8 cellular contexts compared by ENCODE assay signal in the genomic region with DNA sequence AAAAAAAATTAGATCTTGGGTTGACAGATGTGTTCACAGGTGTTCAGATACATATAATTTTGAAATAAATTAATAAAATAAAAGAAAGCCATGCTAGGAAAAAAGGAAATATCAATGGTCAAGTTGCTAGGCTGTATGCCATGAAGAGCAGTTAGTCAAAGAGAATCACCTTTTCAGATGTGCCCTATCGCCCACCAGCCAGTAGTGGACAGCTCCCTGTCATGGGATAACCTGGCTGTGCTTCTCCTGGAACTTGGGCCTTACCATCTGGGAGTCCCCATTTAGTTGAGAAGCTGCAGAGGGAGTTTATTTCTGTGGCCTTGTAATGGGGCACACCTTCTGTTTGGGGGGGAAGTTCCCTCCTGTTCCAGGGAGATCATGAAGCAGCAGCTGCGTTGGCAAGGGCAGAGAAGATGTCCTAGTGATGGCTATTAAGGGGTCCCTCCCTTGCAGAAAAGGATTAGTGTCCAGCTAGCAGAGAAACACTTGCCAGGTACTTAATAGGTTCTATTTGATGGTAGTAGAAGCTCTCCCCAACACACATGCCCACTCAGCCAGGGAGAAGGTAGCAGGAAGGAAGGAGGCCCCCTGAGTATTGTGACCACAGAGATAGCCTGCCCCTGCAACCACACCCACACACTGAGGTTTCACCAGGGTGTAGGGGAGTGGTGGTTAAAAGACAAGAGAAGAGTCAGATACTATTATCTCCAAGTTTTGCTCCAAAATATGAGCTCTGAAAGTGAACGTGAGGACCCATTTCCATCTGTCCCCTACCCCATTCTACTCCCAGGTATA.
DNase-seq lines count a peak whose midpoint lies in the region; ATAC-seq and TF ChIP-seq lines count a peak whose summit lies in the region.

No MANE protein-coding gene starts in this region.

- no peaks in the 10 kb centered on the region; the same call in 1 of the 2 replicates for H3K27me3 ChIP-seq in IMR-90 (ENCODE audit: control insufficient read depth, insufficient read depth, low read length)

- ATAC-seq in GM18520 (IDR thresholded peaks at IDR 0.05; ENCODE audit: unreplicated experiment), result peak; percentile 32
- ATAC-seq in GM21723 (IDR thresholded peaks at IDR 0.05; ENCODE audit: unreplicated experiment), result peak; percentile 72
- no peak for ATAC-seq in IMR-90 (ENCODE audit: low read depth)

- no peak overlapping the region for H3K4me3 ChIP-seq in IMR-90 (ENCODE audit: insufficient read depth, low read depth, low read length)

- H3K14ac ChIP-seq in IMR-90 (replicated peaks; ENCODE audit: low read depth, low read length), result no peak overlapping the region

- H2AK9ac ChIP-seq in IMR-90 (replicated peaks; ENCODE audit: low read depth, low read length, poor library complexity), result peak overlapping the region; percentile 55

- no peak overlapping the region for H3K27ac ChIP-seq in IMR-90 (ENCODE audit: insufficient read depth, low read length)

- no peaks in the 10 kb centered on the region for H3K4me1 ChIP-seq in IMR-90 (ENCODE audit: control insufficient read depth, insufficient read depth, low read length)

- POLR2A ChIA-PET in IMR-90 (lab: Charles Lee; ENCODE audit: unreplicated experiment), result no interaction called here

- in situ Hi-C loops in IMR-90 (cut with MboI; ENCODE audit: low sequenced_read_pairs), result no loop called here
- in situ Hi-C loops in ACHN (cut with HindIII; ENCODE audit: low pct_ligation_motif_present, low pct_unique_long_range_greater_than_20kb, low sequenced_read_pairs), result no loop called here

- no peak overlapping the region for H2BK120ac ChIP-seq in IMR-90 (ENCODE audit: low read depth, low read length)

- H4K91ac ChIP-seq in IMR-90 (ENCODE audit: insufficient read depth, low read depth, low read length), result no peak overlapping the region

- dilution Hi-C loops in IMR-90 (cut with HindIII; ENCODE audit: low sequenced_read_pairs, unreplicated experiment), result no loop called here

- BruUV-seq in IMR-90 (replicated peaks; lab: Mats Ljungman, UMichigan), result no TSS peak

- no peak overlapping the region for H4K5ac ChIP-seq in IMR-90 (ENCODE audit: low read depth, low read length)

- H2BK5ac ChIP-seq in IMR-90 (ENCODE audit: low read depth, low read length, poor library complexity, severe bottlenecking), result no peak overlapping the region

- no peak overlapping the region for H3K9ac ChIP-seq in IMR-90 (ENCODE audit: low read depth, low read length)

- 80% methylated on average over 1 of the region's 3 CpGs; no CpG with 5 or more reads in 1 of the 2 experiments for WGBS in IMR-90 (ENCODE audit: extremely low coverage in 2 of 2, insufficient read length in 1 of 2), 2 experiments

- TF ChIP-seq RAD21 in IMR-90 (IDR thresholded peaks at IDR 0.05; ENCODE audit: low read length), result no peak

- no peak overlapping the region for H3K23ac ChIP-seq in IMR-90 (ENCODE audit: low read depth, low read length)

- H2BK20ac ChIP-seq in IMR-90 (ENCODE audit: low read depth, low read length), result no peak overlapping the region

- no peak overlapping the region for H2AFZ ChIP-seq in IMR-90 (replicated peaks; ENCODE audit: low read length, poor library complexity)

- no peak for DNase-seq in IMR-90
- peak; percentile 55 to 74 for DNase-seq in erythroblast (lab: John Stamatoyannopoulos, UW)
- DNase-seq in ACHN, result no peak
- DNase-seq in RKO (ENCODE audit: low spot score), result no peak
- no peak for DNase-seq in DMS153 (lab: John Stamatoyannopoulos, UW)
- no peak for DNase-seq in activated CD4-positive, CD25-positive, alpha-beta regulatory T cell treated with anti-CD3 and anti-CD28 coated beads, Interleukin-2, amount 50 U/mL, for 72 hours

- H3K36me3 ChIP-seq in IMR-90 (ENCODE audit: control insufficient read depth, insufficient read depth, low read length), result no peaks in the 10 kb centered on the region

- no peak for TF ChIP-seq CTCF in IMR-90 (conservative IDR thresholded peaks at IDR 0.05; ENCODE audit: low read depth, low read length)

- no peak overlapping the region for H4K8ac ChIP-seq in IMR-90 (ENCODE audit: low read depth in 2 of 2, low read length in 2 of 2)

- CTCF ChIA-PET in IMR-90 (lab: Yijun Ruan, JAX), result interaction anchor here (0.6 kb wide), 1 partner anchor 95 kb away, joined by 3 read pairs; no protein-coding TSS in a partner anchor

- no peak overlapping the region for H2AK5ac ChIP-seq in IMR-90 (ENCODE audit: low read depth, low read length)

- H3K9me3 ChIP-seq in IMR-90 (ENCODE audit: control insufficient read depth, insufficient read depth, low read length), result no peaks in the 10 kb centered on the region

- H2BK15ac ChIP-seq in IMR-90 (ENCODE audit: low read depth, low read length), result no peak overlapping the region

- no peak overlapping the region for H3K56ac ChIP-seq in IMR-90 (ENCODE audit: extremely low read depth, insufficient read depth, low read length)

- 0 out of 2 replicates have a peak, but pooled peaks cover under 1% of the 10 kb centered on the region for H3K9me1 ChIP-seq in IMR-90 (ENCODE audit: insufficient read depth, low read length)

- no peak overlapping the region for H3K4me2 ChIP-seq in IMR-90 (ENCODE audit: low read depth, low read length)

- no peak for TF ChIP-seq POLR2A in IMR-90 (IDR thresholded peaks at IDR 0.05; ENCODE audit: low read depth, low read length)
- TF ChIP-seq POLR2A in erythroblast (IDR thresholded peaks at IDR 0.05; ENCODE audit: low read length), result no peak

- H3K18ac ChIP-seq in IMR-90 (ENCODE audit: low read depth, low read length), result no peak overlapping the region

- no peaks in the 10 kb centered on the region for H4K20me1 ChIP-seq in IMR-90 (ENCODE audit: insufficient read depth, low read length)

- intact Hi-C loops in IMR-90 (cut with micrococcal nuclease), result no loop called here

- H3K79me1 ChIP-seq in IMR-90 (ENCODE audit: low read depth in 1 of 2, low read length in 2 of 2), result no peaks in the 10 kb centered on the region

- no peak overlapping the region for H3K4ac ChIP-seq in IMR-90 (ENCODE audit: low read depth, low read length)

TF ChIP-seq in IMR-90, 13 proteins besides CTCF, POLR2A, EP300 and RAD21:
- TF ChIP-seq FOS (IDR thresholded peaks at IDR 0.05; ENCODE audit: low read depth, low read length) (no peak), RCOR1 (IDR thresholded peaks at IDR 0.05; ENCODE audit: insufficient replicate concordance, low read length) (no peak)
- TF ChIP-seq, protein P1, sequence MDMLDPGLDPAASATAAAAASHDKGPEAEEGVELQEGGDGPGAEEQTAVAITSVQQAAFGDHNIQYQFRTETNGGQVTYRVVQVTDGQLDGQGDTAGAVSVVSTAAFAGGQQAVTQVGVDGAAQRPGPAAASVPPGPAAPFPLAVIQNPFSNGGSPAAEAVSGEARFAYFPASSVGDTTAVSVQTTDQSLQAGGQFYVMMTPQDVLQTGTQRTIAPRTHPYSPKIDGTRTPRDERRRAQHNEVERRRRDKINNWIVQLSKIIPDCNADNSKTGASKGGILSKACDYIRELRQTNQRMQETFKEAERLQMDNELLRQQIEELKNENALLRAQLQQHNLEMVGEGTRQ (IDR thresholded peaks at IDR 0.05; ENCODE audit: low read depth, low read length), result no peak

Comparison
In these comparisons a context has a peak if more than half of its experiments do, and no peak if none do; other contexts are left out.
1. DNase-seq: peak in erythroblast (2 of 2); none in IMR-90 (single experiment), ACHN (single experiment), RKO (single experiment), DMS153 (single experiment) and activated CD4-positive, CD25-positive, alpha-beta regulatory T cell treated with anti-CD3 and anti-CD28 coated beads, Interleukin-2, amount 50 U/mL, for 72 hours (single experiment).